ENCODE assay signal across 10 cellular contexts in the genomic region with DNA sequence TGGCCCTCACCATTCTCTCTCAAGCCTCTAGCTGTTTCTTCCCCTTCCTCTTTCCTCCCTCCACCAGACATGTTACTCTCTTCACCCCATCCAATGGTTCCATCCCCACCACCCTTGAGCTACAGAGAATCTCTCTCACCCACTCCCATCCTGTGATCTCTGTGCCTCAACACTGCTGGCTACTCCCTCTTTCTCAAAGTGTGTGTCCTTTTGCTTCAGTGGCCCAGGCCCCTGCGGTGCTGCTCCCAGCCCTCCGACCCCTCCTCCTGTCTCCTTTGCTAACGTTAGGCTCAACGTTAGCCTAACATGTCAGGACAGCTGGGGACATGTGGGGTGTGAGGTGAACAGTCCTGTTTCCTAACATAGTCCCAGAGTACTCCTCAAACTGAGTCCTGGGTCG. TPM values are rescaled to one million over a fixed set of nuclear protein-coding genes. Genes with fewer than 3 reads are reported as not detected.
DNase-seq lines count a peak whose midpoint lies in the region; TF ChIP-seq lines count a peak whose summit lies in the region.
"Had no signal": no experiment of that assay in that cellular context is flagged by ENCODE, and none has a peak within 500 bp of the region (broad histone marks: within the 10 kb centered on the region; RNA-seq: fewer than 3 reads in every experiment).

No MANE protein-coding gene starts in this region.

- H3K9me3 Mint-ChIP-seq in MCF 10A (ENCODE audit: unreplicated experiment) = no peaks in the 10 kb centered on the region

- no peak for TF ChIP-seq POLR2A in vagina (IDR thresholded peaks at IDR 0.05)

- no peak overlapping the region for H3K4me2 ChIP-seq in mammary epithelial cell (ENCODE audit: insufficient read depth, low read depth, low read length)

- no peak overlapping the region for H2AFZ ChIP-seq in mammary epithelial cell (ENCODE audit: low read depth, low read length)

- 61% methylated on average over 5 of the region's 5 CpGs for WGBS in mammary epithelial cell (ENCODE audit: low coverage, missing lambda C conversion rate)
- 63% methylated on average over 5 of the region's 5 CpGs for WGBS in liver

- CTCF ChIA-PET in MCF 10A (lab: Yijun Ruan, JAX) (interaction anchor here (0.6 to 3.9 kb wide), 24 partner anchors 11 to 457 kb away, joined by 3 to 32 read pairs (median 6); partner anchors contain the start of genes C2, DXO and EHMT2), mammary epithelial cell (lab: Charles Lee; ENCODE audit: low non-redundant PET) (no interaction called here), GM10248 (lab: Yijun Ruan, JAX) (interaction anchor here (0.8 to 5.0 kb wide), 25 partner anchors 9 to 409 kb away, joined by 3 to 35 read pairs (median 4); partner anchors contain the start of genes DXO and LY6G5C)

- no peaks in the 10 kb centered on the region for H4K20me1 ChIP-seq in mammary epithelial cell (ENCODE audit: insufficient read depth, low read length)

- H3K4me1 Mint-ChIP-seq in MCF 10A (ENCODE audit: insufficient read depth, unreplicated experiment) = peaks cover 16% of the 10 kb centered on the region

- H3K4me1 ChIP-seq in mammary epithelial cell (ENCODE audit: insufficient read depth, low read length) = peaks cover 5% of the 10 kb centered on the region
- peaks cover 0 to 28% (median 17%) of the 10 kb centered on the region in 4 donors for H3K4me1 ChIP-seq in liver (ENCODE audit: control insufficient read depth in 4 of 4, insufficient read depth in 4 of 4, low read length in 3 of 4)
- H3K4me1 ChIP-seq in vagina = peaks cover 7% of the 10 kb centered on the region

- H3K27me3 ChIP-seq in mammary epithelial cell (ENCODE audit: insufficient read depth, low read length) (no peaks in the 10 kb centered on the region), liver (ENCODE audit: control insufficient read depth in 4 of 4, insufficient read depth in 4 of 4, low read length in 3 of 4) (no peaks in the 10 kb centered on the region), vagina (no peaks in the 10 kb centered on the region)

- no peaks in the 10 kb centered on the region for H3K27me3 Mint-ChIP-seq in MCF 10A (ENCODE audit: insufficient read depth, unreplicated experiment)
- H3K27me3 Mint-ChIP-seq: brain had no signal

- H3K9ac ChIP-seq in mammary epithelial cell (ENCODE audit: insufficient read depth, low read length) (no peak overlapping the region), liver (ENCODE audit: low read depth in 1 of 2, low read length in 2 of 2) (no peak overlapping the region)

- POLR2A ChIA-PET in MCF 10A (lab: Yijun Ruan, JAX) = interaction anchor here (0.7 to 3.4 kb wide), 8 partner anchors 13 to 243 kb away, joined by 3 to 37 read pairs (median 6); partner anchors contain the start of genes DXO, EHMT2 and ZBTB12
- POLR2A ChIA-PET in GM10248 (lab: Yijun Ruan, JAX) = interaction anchor here (0.6 kb wide), 1 partner anchor 138 kb away, joined by 5 read pairs; no protein-coding TSS in a partner anchor

- dilution Hi-C loops in mammary epithelial cell (cut with HindIII; ENCODE audit: low sequenced_read_pairs) = no loop called here

- in situ Hi-C loops in mammary epithelial cell (cut with MboI; ENCODE audit: low sequenced_read_pairs in 2 of 2) = loop anchor here in 1 of 2 donors (10.0 kb wide), 1 partner anchor 48 kb away; the partner anchor contains the start of gene ZBTB12

- no peak for TF ChIP-seq RAD21 in liver (IDR thresholded peaks at IDR 0.05)

- no peak overlapping the region for H3K4me3 ChIP-seq in mammary epithelial cell (replicated peaks in 1 of 3; ENCODE audit: insufficient read depth in 1 of 3, low read depth in 2 of 3, low read length in 3 of 3)
- no peak overlapping the region for H3K4me3 ChIP-seq in liver (ENCODE audit: low read depth in 1 of 3, low read length in 3 of 3)
- H3K4me3 ChIP-seq in vagina = no peak overlapping the region

- peaks cover 15% of the 10 kb centered on the region for H3K79me2 ChIP-seq in mammary epithelial cell (ENCODE audit: insufficient read depth, low read length)

- TF ChIP-seq CTCF in MCF 10A (IDR thresholded peaks at IDR 0.05; ENCODE audit: unreplicated experiment) (no peak), mammary epithelial cell (conservative IDR thresholded peaks at IDR 0.05 in 1 of 2, IDR thresholded peaks at IDR 0.05 in 1 of 2; ENCODE audit: extremely low read depth in 1 of 2, insufficient read depth in 1 of 2, low read depth in 1 of 2, low read length in 2 of 2) (no peak), liver (IDR thresholded peaks at IDR 0.05; ENCODE audit: low read depth, low read length, missing input control) (no peak), vagina (IDR thresholded peaks at IDR 0.05) (no peak), GM10248 (IDR thresholded peaks at IDR 0.05; ENCODE audit: control extremely low read depth, extremely low read depth, low read depth, missing control alignments) (no peak)

- peak overlapping the region; percentile 61 for H3K27ac Mint-ChIP-seq in MCF 10A (ENCODE audit: low read depth, unreplicated experiment)

- H3K27ac ChIP-seq in mammary epithelial cell (ENCODE audit: insufficient read depth, low read depth, low read length) (no peak overlapping the region), liver (ENCODE audit: low read depth in 1 of 2, low read length in 2 of 2) (peak overlapping the region; percentile 19 to 39), vagina (peak overlapping the region; percentile 6)

- intact Hi-C loops in MCF 10A (cut with micrococcal nuclease) (loop anchor here (1.0 to 10.0 kb wide), 3 partner anchors 51 to 273 kb away; partner anchors contain the start of gene ZBTB12), mammary epithelial cell (cut with micrococcal nuclease) (loop anchor here (1.0 to 10.0 kb wide), 3 partner anchors 56 to 408 kb away; partner anchors contain the start of genes ATP6V1G2, DDX39B, EHMT2 and LY6G5C), vagina (cut with DNase I) (loop anchor here (10.0 kb wide), 1 partner anchor 278 kb away; no protein-coding TSS in a partner anchor)

- H3K9me3 ChIP-seq in mammary epithelial cell (replicated peaks; ENCODE audit: insufficient read depth, low read length) = no peaks in the 10 kb centered on the region
- H3K9me3 ChIP-seq in liver (ENCODE audit: control insufficient read depth in 4 of 4, low read length in 3 of 4) = no peaks in the 10 kb centered on the region
- no peaks in the 10 kb centered on the region for H3K9me3 ChIP-seq in vagina

- peaks cover 72% of the 10 kb centered on the region for H3K36me3 Mint-ChIP-seq in MCF 10A (ENCODE audit: insufficient read depth, unreplicated experiment)

- peaks cover 14% of the 10 kb centered on the region for H3K36me3 ChIP-seq in mammary epithelial cell (ENCODE audit: insufficient read depth, low read length)
- peaks cover 8 to 75% (median 51%) of the 10 kb centered on the region in 4 donors for H3K36me3 ChIP-seq in liver (ENCODE audit: control insufficient read depth in 4 of 4, insufficient read depth in 3 of 4, low read depth in 1 of 4, low read length in 3 of 4)
- peaks cover 0 to 54% of the 10 kb centered on the region in 2 donors for H3K36me3 ChIP-seq in vagina

- BruUV-seq in MCF 10A (replicated peaks; lab: Mats Ljungman, UMichigan) (no TSS peak), mammary epithelial cell (replicated peaks; lab: Mats Ljungman, UMichigan) (no TSS peak)

- H3K4me3 Mint-ChIP-seq in MCF 10A (ENCODE audit: unreplicated experiment) = no peak overlapping the region
- H3K4me3 Mint-ChIP-seq: brain had no signal

- DNase-seq in MCF 10A (ENCODE audit: unreplicated experiment) (no peak), mammary epithelial cell (no peak), vagina (ENCODE audit: extremely low spot score in 2 of 2) (no peak), GM10248 (ENCODE audit: extremely low spot score) (no peak), inferior parietal cortex (ENCODE audit: extremely low spot score) (no peak)
- DNase-seq: activated effector memory CD4-positive, alpha-beta T cell treated with Interleukin-2 at 50 U/mL for 16 hours; GF-D8; NCI-H1417 treated with DMSO at 0.1 percent for 48 hours had no signal

TF ChIP-seq in liver, 16 proteins besides CTCF, POLR2A, EP300 and RAD21 (continues in another document):
- TF ChIP-seq, protein P1, sequence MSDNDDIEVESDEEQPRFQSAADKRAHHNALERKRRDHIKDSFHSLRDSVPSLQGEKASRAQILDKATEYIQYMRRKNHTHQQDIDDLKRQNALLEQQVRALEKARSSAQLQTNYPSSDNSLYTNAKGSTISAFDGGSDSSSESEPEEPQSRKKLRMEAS (IDR thresholded peaks at IDR 0.05) = no peak

RNA-seq across cellular contexts. Expression of gene NELFE, which starts 5.9 kb away (rescaled TPM):
- total RNA-seq in MCF 10A (2022) (90.7 and 113 TPM in 2 replicates), mammary epithelial cell (10 to 100 TPM; 69.7 to 77.7 TPM), liver (10 to 100 TPM; 11.1 to 21.8 TPM), vagina (100 TPM)
- polyA plus RNA-seq in mammary epithelial cell (64.6 TPM), liver (10 to 100 TPM; 11.9 to 14.2 TPM)
- polyA minus RNA-seq in mammary epithelial cell = 62.5 TPM

RNA-seq across cellular contexts. Expression of gene SKIC2, which starts 6.1 kb away (rescaled TPM):
- 53.1 and 66.2 TPM in 2 replicates for total RNA-seq in MCF 10A (2022)
- 10 to 100 TPM; 46.7 to 51.1 TPM for total RNA-seq in mammary epithelial cell
- 35.4 TPM for polyA plus RNA-seq in mammary epithelial cell
- polyA minus RNA-seq in mammary epithelial cell = 92.8 TPM
- total RNA-seq in liver = 10 to 100 TPM; 34.7 to 57.6 TPM
- 10 to 100 TPM; 26.7 to 34.3 TPM for polyA plus RNA-seq in liver
- total RNA-seq in vagina = 35.4 TPM

RNA-seq across cellular contexts. Expression of gene CFB, which starts 7.0 kb away (rescaled TPM):
- total RNA-seq in MCF 10A (2022) (24.5 and 24.6 TPM in 2 replicates), mammary epithelial cell (1 to 10 TPM; 1.7 to 7.9 TPM), liver (1,000 to 10,000 TPM; 2,016 to 3,272 TPM), vagina (9.6 TPM)
- polyA plus RNA-seq in mammary epithelial cell (2.0 TPM), liver (1,000 to 10,000 TPM; 3,136 to 3,144 TPM)
- 36.6 TPM for polyA minus RNA-seq in mammary epithelial cell

RNA-seq across cellular contexts. Expression of gene DXO, which starts 19.0 kb away (rescaled TPM):
- total RNA-seq in MCF 10A (2022) = 39.1 and 41.4 TPM in 2 replicates
- 10 to 100 TPM; 15.7 to 24.1 TPM for total RNA-seq in mammary epithelial cell
- 13.4 TPM for polyA plus RNA-seq in mammary epithelial cell
- 14.6 TPM for polyA minus RNA-seq in mammary epithelial cell
- total RNA-seq in liver = 10 to 100 TPM in 1 of 2 donors, 1 to 10 TPM in 1; 4.5 to 11.0 TPM
- polyA plus RNA-seq in liver = 1 to 10 TPM; 8.9 to 9.7 TPM
- total RNA-seq in vagina = 15.5 TPM

RNA-seq across cellular contexts. Expression of gene C2, which starts 25.4 kb away (rescaled TPM):
- total RNA-seq in MCF 10A (2022) = not detected in 2 replicates
- total RNA-seq in mammary epithelial cell = under 1 TPM; 0.45 to 0.50 TPM
- not detected for polyA plus RNA-seq in mammary epithelial cell
- polyA minus RNA-seq in mammary epithelial cell = not detected
- total RNA-seq in liver = 100 to 1,000 TPM; 212 to 354 TPM
- 100 to 1,000 TPM; 441 to 522 TPM for polyA plus RNA-seq in liver
- total RNA-seq in vagina = 2.9 TPM

Comparison
In these comparisons a context has a peak if more than half of its experiments do, and no peak if none do; other contexts are left out.
1. RNA of gene CFB, which starts 7.0 kb away (total RNA-seq): 2,016 to 3,272 TPM in liver; 24.5 to 24.6 TPM in MCF 10A, 9.6 TPM in vagina (single experiment) and 1.7 to 7.9 TPM in mammary epithelial cell; every median in the first group is over 10 times any median in the second.